26 cellular contexts compared by ENCODE assay signal in genomic region chr6:128711149-128711548, GRCh38.
"Had no signal": no experiment of that assay in that cellular context is flagged by ENCODE, and none has a peak within 500 bp of the region (broad histone marks: within the 10 kb centered on the region; RNA-seq: fewer than 3 reads in every experiment).

No MANE protein-coding gene starts in this region.

- H3K27ac ChIP-seq: stomach, suprapubic skin, testis, thoracic aorta, thyroid gland, tibial artery, tibial nerve, transverse colon, upper lobe of left lung, upper lobe of right lung, uterus, vagina had no signal

- H3K4me1 ChIP-seq: stomach, suprapubic skin, testis, thyroid gland, tibial artery, tibial nerve, transverse colon, upper lobe of left lung, upper lobe of right lung, uterus, vagina had no signal

- H3K9me3 ChIP-seq: stomach, suprapubic skin, testis, thoracic aorta, thyroid gland, tibial artery, transverse colon, upper lobe of left lung, upper lobe of right lung, uterus, vagina had no signal

- ATAC-seq: stimulated activated effector memory CD8-positive, alpha-beta T cell treated with anti-CD3 and anti-CD28 coated beads, Interleukin-12 subunit alpha, Interleukin-12 subunit beta, amount 100 ng/mL, for 72 hours; stimulated activated memory B cell treated with anti-CD40 and anti-IgM and Interleukin-4, amounts not matched to agents 10 μg/mL and 1 μg/mL and 100 μg/mL, for 72 hours; stimulated activated naive B cell treated with anti-CD40 and anti-IgM and Interleukin-4, amounts not matched to agents 10 μg/mL and 1 μg/mL and 100 μg/mL, for 72 hours; stimulated activated naive CD8-positive, alpha-beta T cell treated with anti-CD3 and anti-CD28 coated beads, Interleukin-15, amount 100 ng/mL, for 72 hours; stimulated activated naive CD8-positive, alpha-beta T cell treated with anti-CD3 and anti-CD28 coated beads, Interleukin-15, Interleukin-2, amounts not matched to agents 100 U/mL and 50 U/mL, for 24 hours; upper lobe of right lung had no signal

- H3K36me3 ChIP-seq: stomach, suprapubic skin, thoracic aorta, thyroid gland, tibial artery, tibial nerve, transverse colon, upper lobe of left lung, upper lobe of right lung, uterus, vagina had no signal

- DNase-seq: stimulated activated CD4-positive, alpha-beta T cell treated with anti-CD3 and anti-CD28 coated beads, Interleukin-2, amount 100 ng/mL, for 48 hours; stimulated activated CD4-positive, alpha-beta T cell treated with anti-CD3 and anti-CD28 coated beads, Interleukin-4, amount 100 ng/mL, for 1 hour; stimulated activated CD4-positive, alpha-beta T cell treated with anti-CD3 and anti-CD28 coated beads, Interleukin-4, amount 100 ng/mL, for 24 hours; stimulated activated CD4-positive, alpha-beta T cell treated with anti-CD3 and anti-CD28 coated beads, Interleukin-4, amount 100 ng/mL, for 4 hours; stimulated activated CD8-positive, alpha-beta memory T cell treated with anti-CD3 and anti-CD28 coated beads, Interleukin-4, amount 100 ng/mL, for 48 hours; stimulated activated naive B cell treated with anti-CD40 and anti-IgM and Interleukin-4, amounts not matched to agents 10 μg/mL and 1 μg/mL and 100 μg/mL, for 72 hours; stimulated activated naive CD4-positive, alpha-beta T cell; stimulated activated naive CD4-positive, alpha-beta T cell treated with Interleukin-2 at 50 U/mL for 16 hours; stimulated activated naive CD8-positive, alpha-beta T cell treated with anti-CD3 and anti-CD28 coated beads, Interleukin-15, amount 100 ng/mL, for 72 hours; stimulated activated naive CD8-positive, alpha-beta T cell treated with anti-CD3 and anti-CD28 coated beads, Interleukin-15, Interleukin-2, amounts not matched to agents 100 U/mL and 50 U/mL, for 24 hours; stomach; substantia nigra; testis; thyroid gland; tibial artery; transverse colon; trophoblast cell; upper lobe of left lung; upper lobe of right lung; uterus had no signal

- H3K4me3 ChIP-seq: stomach, suprapubic skin, testis, thoracic aorta, thyroid gland, tibial artery, tibial nerve, transverse colon, upper lobe of left lung, upper lobe of right lung, uterus, vagina had no signal
